1 cellular context compared by ENCODE assay signal in genomic region chr17:32006957-32007462, GRCh38.
TF ChIP-seq lines count a peak whose summit lies in the region.

LRRC37B (plus strand) TSS chr17:32007383; CDS start chr17:32021393, 14,010 bp downstream.

TF ChIP-seq in HepG2, 621 proteins besides CTCF, POLR2A, EP300 and RAD21 (continued from another document and continues in another):
- TF ChIP-seq MED1 (CRISPR knock-in tag; IDR thresholded peaks at IDR 0.05) (peak; percentile 42; the same call in 1 of the 2 replicates), ZNF414 (CRISPR knock-in tag; IDR thresholded peaks at IDR 0.05) (0 out of 2 replicates have a peak, but pooled peaks have one; percentile 33), TBP (CRISPR knock-in tag; IDR thresholded peaks at IDR 0.05) (no peak), GABPA (IDR thresholded peaks at IDR 0.05; ENCODE audit: low read depth, low read length) (no peak), GABPA (CRISPR knock-in tag; IDR thresholded peaks at IDR 0.05; ENCODE audit: low read depth) (no peak), PITX1 (CRISPR knock-in tag; IDR thresholded peaks at IDR 0.05) (0 out of 2 replicates have a peak, but pooled peaks have one; percentile 41), BCL3 (CRISPR knock-in tag; IDR thresholded peaks at IDR 0.05) (no peak), MIER3 (CRISPR knock-in tag; IDR thresholded peaks at IDR 0.05; ENCODE audit: borderline replicate concordance) (no peak), UBTF (CRISPR knock-in tag; IDR thresholded peaks at IDR 0.05) (peak; percentile 79), ZNF704 (CRISPR knock-in tag; IDR thresholded peaks at IDR 0.05; ENCODE audit: borderline replicate concordance) (no peak), ZBTB2 (CRISPR knock-in tag; IDR thresholded peaks at IDR 0.05; ENCODE audit: low read depth) (0 out of 2 replicates have a peak, but pooled peaks have one; percentile 33), ZNF777 (CRISPR knock-in tag; IDR thresholded peaks at IDR 0.05) (0 out of 2 replicates have a peak, but pooled peaks have one; percentile 37), ZNF362 (CRISPR knock-in tag; IDR thresholded peaks at IDR 0.05; ENCODE audit: borderline replicate concordance) (no peak), SAP130 (CRISPR knock-in tag; IDR thresholded peaks at IDR 0.05; ENCODE audit: low read depth) (peak; percentile 80), FOSL2 (CRISPR knock-in tag; IDR thresholded peaks at IDR 0.05) (peak; percentile 34), KDM5B (CRISPR knock-in tag; IDR thresholded peaks at IDR 0.05; ENCODE audit: borderline replicate concordance) (peak; percentile 70; the same call in 1 of the 2 replicates), KAT7 (CRISPR knock-in tag; IDR thresholded peaks at IDR 0.05; ENCODE audit: borderline replicate concordance) (peak; percentile 74; the same call in 1 of the 2 replicates), ZMYM4 (CRISPR knock-in tag; IDR thresholded peaks at IDR 0.05) (peak; percentile 66), ARID4A (CRISPR knock-in tag; IDR thresholded peaks at IDR 0.05; ENCODE audit: borderline replicate concordance) (peak; percentile 74; the same call in 1 of the 2 replicates), MTF2 (CRISPR knock-in tag; IDR thresholded peaks at IDR 0.05; ENCODE audit: borderline replicate concordance) (peak; percentile 66; the same call in 1 of the 2 replicates), BCL6 (CRISPR knock-in tag; IDR thresholded peaks at IDR 0.05) (0 out of 2 replicates have a peak, but pooled peaks have one; percentile 25), ZNF574 (CRISPR knock-in tag; IDR thresholded peaks at IDR 0.05) (peak; percentile 55; the same call in 1 of the 2 replicates), GABPB1 (CRISPR knock-in tag; IDR thresholded peaks at IDR 0.05) (peak; percentile 67), YEATS4 (CRISPR knock-in tag; IDR thresholded peaks at IDR 0.05; ENCODE audit: borderline replicate concordance) (peak; percentile 80; the same call in 1 of the 2 replicates), SP5 (CRISPR knock-in tag; IDR thresholded peaks at IDR 0.05; ENCODE audit: borderline replicate concordance, low read depth) (peak; percentile 46; the same call in 1 of the 2 replicates), TFDP1 (CRISPR knock-in tag; IDR thresholded peaks at IDR 0.05; ENCODE audit: borderline replicate concordance) (peak; percentile 67; the same call in 1 of the 2 replicates), MXD3 (CRISPR knock-in tag; IDR thresholded peaks at IDR 0.05) (peak; percentile 36; the same call in 1 of the 2 replicates), NCOA2 (CRISPR knock-in tag; IDR thresholded peaks at IDR 0.05) (no peak), HOXD1 (CRISPR knock-in tag; IDR thresholded peaks at IDR 0.05) (peak; percentile 57; the same call in 1 of the 2 replicates), PLSCR1 (CRISPR knock-in tag; IDR thresholded peaks at IDR 0.05; ENCODE audit: borderline replicate concordance) (no peak), RXRA (CRISPR knock-in tag; IDR thresholded peaks at IDR 0.05) (peak; percentile 49), KMT2B (CRISPR knock-in tag; IDR thresholded peaks at IDR 0.05) (peak; percentile 69; the same call in 1 of the 2 replicates), FOXA3 (CRISPR knock-in tag; IDR thresholded peaks at IDR 0.05) (peak; percentile 25; the same call in 1 of the 2 replicates), NFKB2 (CRISPR knock-in tag; IDR thresholded peaks at IDR 0.05; ENCODE audit: borderline replicate concordance) (peak; percentile 41; the same call in 1 of the 2 replicates), PATZ1 (CRISPR knock-in tag; IDR thresholded peaks at IDR 0.05) (peak; percentile 83)
